Comparison of ENCODE assay signal across 1 cellular context in genomic region chrX:9466711-9467110, GRCh38.
TF ChIP-seq lines count a peak whose summit lies in the region.

No MANE protein-coding gene starts in this region.

TF ChIP-seq in GM23338, 12 proteins besides CTCF, POLR2A, EP300 and RAD21 (continued from another document):
- TF ChIP-seq ZNF462 (CRISPR knock-in tag; IDR thresholded peaks at IDR 0.05) (no peak), ZNF331 (CRISPR knock-in tag; IDR thresholded peaks at IDR 0.05; ENCODE audit: low read depth) (no peak), EZH2phosphoT487 (IDR thresholded peaks at IDR 0.05; ENCODE audit: unreplicated experiment) (no peak), EZH2 (IDR thresholded peaks at IDR 0.05; ENCODE audit: low read depth, unreplicated experiment) (no peak), POLR2AphosphoS5 (IDR thresholded peaks at IDR 0.05; ENCODE audit: low read depth) (no peak)
- TF ChIP-seq, protein P1, sequence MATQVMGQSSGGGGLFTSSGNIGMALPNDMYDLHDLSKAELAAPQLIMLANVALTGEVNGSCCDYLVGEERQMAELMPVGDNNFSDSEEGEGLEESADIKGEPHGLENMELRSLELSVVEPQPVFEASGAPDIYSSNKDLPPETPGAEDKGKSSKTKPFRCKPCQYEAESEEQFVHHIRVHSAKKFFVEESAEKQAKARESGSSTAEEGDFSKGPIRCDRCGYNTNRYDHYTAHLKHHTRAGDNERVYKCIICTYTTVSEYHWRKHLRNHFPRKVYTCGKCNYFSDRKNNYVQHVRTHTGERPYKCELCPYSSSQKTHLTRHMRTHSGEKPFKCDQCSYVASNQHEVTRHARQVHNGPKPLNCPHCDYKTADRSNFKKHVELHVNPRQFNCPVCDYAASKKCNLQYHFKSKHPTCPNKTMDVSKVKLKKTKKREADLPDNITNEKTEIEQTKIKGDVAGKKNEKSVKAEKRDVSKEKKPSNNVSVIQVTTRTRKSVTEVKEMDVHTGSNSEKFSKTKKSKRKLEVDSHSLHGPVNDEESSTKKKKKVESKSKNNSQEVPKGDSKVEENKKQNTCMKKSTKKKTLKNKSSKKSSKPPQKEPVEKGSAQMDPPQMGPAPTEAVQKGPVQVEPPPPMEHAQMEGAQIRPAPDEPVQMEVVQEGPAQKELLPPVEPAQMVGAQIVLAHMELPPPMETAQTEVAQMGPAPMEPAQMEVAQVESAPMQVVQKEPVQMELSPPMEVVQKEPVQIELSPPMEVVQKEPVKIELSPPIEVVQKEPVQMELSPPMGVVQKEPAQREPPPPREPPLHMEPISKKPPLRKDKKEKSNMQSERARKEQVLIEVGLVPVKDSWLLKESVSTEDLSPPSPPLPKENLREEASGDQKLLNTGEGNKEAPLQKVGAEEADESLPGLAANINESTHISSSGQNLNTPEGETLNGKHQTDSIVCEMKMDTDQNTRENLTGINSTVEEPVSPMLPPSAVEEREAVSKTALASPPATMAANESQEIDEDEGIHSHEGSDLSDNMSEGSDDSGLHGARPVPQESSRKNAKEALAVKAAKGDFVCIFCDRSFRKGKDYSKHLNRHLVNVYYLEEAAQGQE (IDR thresholded peaks at IDR 0.05; ENCODE audit: unreplicated experiment): no peak
